ENCODE assay signal across 8 cellular contexts in genomic region chr19:15194938-15195337, GRCh38. TPM values are rescaled to one million over a fixed set of nuclear protein-coding genes. Genes with fewer than 3 reads are reported as not detected.
DNase-seq lines count a peak whose midpoint lies in the region; ATAC-seq and TF ChIP-seq lines count a peak whose summit lies in the region.

No MANE protein-coding gene starts in this region.

- H4K20me1 ChIP-seq in MM.1S (ENCODE audit: insufficient read depth, low read length) = no peaks in the 10 kb centered on the region

- peaks cover 76% of the 10 kb centered on the region for H3K27me3 Mint-ChIP-seq in CD4-positive, alpha-beta T cell
- H3K27me3 Mint-ChIP-seq in T-cell = peaks cover 51 to 68% of the 10 kb centered on the region in 2 donors
- peaks cover 15% of the 10 kb centered on the region for H3K27me3 Mint-ChIP-seq in glutamatergic neuron (ENCODE audit: unreplicated experiment)
- H3K27me3 Mint-ChIP-seq in progenitor cell of endocrine pancreas = no peaks in the 10 kb centered on the region

- no peak for DNase-seq in CD4-positive, alpha-beta T cell
- DNase-seq in T-cell (no peak), glutamatergic neuron (no peak), progenitor cell of endocrine pancreas (ENCODE audit: low spot score, unreplicated experiment) (no peak), Ammon's horn (ENCODE audit: low spot score) (no peak), SW480 (ENCODE audit: low spot score) (no peak), MM.1S (no peak)

- no peak overlapping the region for H3K9ac ChIP-seq in MM.1S (ENCODE audit: low read length)

- H3K79me2 ChIP-seq in MM.1S (ENCODE audit: low read length) = no peaks in the 10 kb centered on the region

- H3K4me1 ChIP-seq in MM.1S (ENCODE audit: low read length) = no peaks in the 10 kb centered on the region

- peak overlapping the region; percentile 27 for H3K4me3 Mint-ChIP-seq in CD4-positive, alpha-beta T cell
- H3K4me3 Mint-ChIP-seq in T-cell (peak overlapping the region; percentile 31 to 71 (median 34)), glutamatergic neuron (ENCODE audit: unreplicated experiment) (peak overlapping the region; percentile 75), progenitor cell of endocrine pancreas (ENCODE audit: low read depth) (peak overlapping the region; percentile 63)

- ATAC-seq in CD4-positive, alpha-beta T cell (ENCODE audit: poor library complexity) = no peak
- ATAC-seq in T-cell (replicated peaks in 1 of 4) (no peak), GM21576 (IDR thresholded peaks at IDR 0.05; ENCODE audit: unreplicated experiment) (no peak)

- H3K4me2 ChIP-seq in MM.1S (ENCODE audit: low read depth, low read length) = no peak overlapping the region

- H3K9me3 Mint-ChIP-seq in CD4-positive, alpha-beta T cell = no peaks in the 10 kb centered on the region
- H3K9me3 Mint-ChIP-seq in T-cell = no peaks in the 10 kb centered on the region
- peaks cover 14% of the 10 kb centered on the region for H3K9me3 Mint-ChIP-seq in glutamatergic neuron (ENCODE audit: unreplicated experiment)
- H3K9me3 Mint-ChIP-seq in progenitor cell of endocrine pancreas (ENCODE audit: low read depth) = no peaks in the 10 kb centered on the region

- no peak for TF ChIP-seq CTCF in CD4-positive, alpha-beta T cell (IDR thresholded peaks at IDR 0.05)
- TF ChIP-seq CTCF in glutamatergic neuron (IDR thresholded peaks at IDR 0.05; ENCODE audit: partially characterized antibody, unreplicated experiment) (no peak), progenitor cell of endocrine pancreas (IDR thresholded peaks at IDR 0.05; ENCODE audit: unreplicated experiment) (no peak), MM.1S (IDR thresholded peaks at IDR 0.05; ENCODE audit: low read length) (no peak)

- H3K27ac Mint-ChIP-seq in CD4-positive, alpha-beta T cell = no peak overlapping the region
- H3K27ac Mint-ChIP-seq in T-cell (no peak overlapping the region), glutamatergic neuron (ENCODE audit: unreplicated experiment) (peak overlapping the region; percentile 33), progenitor cell of endocrine pancreas (peak overlapping the region; percentile 83)

- H3K9me2 ChIP-seq in MM.1S (replicated peaks; ENCODE audit: insufficient read depth, low read length) = no peaks in the 10 kb centered on the region

- H3K4me3 ChIP-seq in MM.1S (ENCODE audit: low read length) = no peak overlapping the region

- no peak overlapping the region for H2AFZ ChIP-seq in MM.1S (ENCODE audit: low read length)

- intact Hi-C loops in CD4-positive, alpha-beta T cell (cut with DNase I, micrococcal nuclease) = no loop called here

- POLR2A ChIA-PET in CD4-positive, alpha-beta T cell (lab: Charles Lee) = no interaction called here
- POLR2A ChIA-PET in T-cell (lab: Charles Lee) = interaction anchor here in 1 of 2 donors (0.6 kb wide), 1 partner anchor 1072 kb away, joined by 3 read pairs; no protein-coding TSS in a partner anchor

- H3K27me3 ChIP-seq in CD4-positive, alpha-beta T cell (ENCODE audit: control insufficient read depth, insufficient read depth, low read length) = peaks cover 46% of the 10 kb centered on the region
- peaks cover 73% of the 10 kb centered on the region for H3K27me3 ChIP-seq in MM.1S (replicated peaks; ENCODE audit: insufficient read depth, low read length)

- H3F3A ChIP-seq in MM.1S (ENCODE audit: insufficient read depth, low read length) = no peaks in the 10 kb centered on the region

- H3K36me3 ChIP-seq in MM.1S (replicated peaks; ENCODE audit: insufficient read depth, low read length) = no peaks in the 10 kb centered on the region

- H3K4me1 Mint-ChIP-seq in CD4-positive, alpha-beta T cell (ENCODE audit: low read depth) = peaks cover 32% of the 10 kb centered on the region
- H3K4me1 Mint-ChIP-seq in T-cell = peaks cover 16 to 31% (median 22%) of the 10 kb centered on the region in 3 donors
- peaks cover 2% of the 10 kb centered on the region for H3K4me1 Mint-ChIP-seq in glutamatergic neuron (ENCODE audit: low read depth, unreplicated experiment)
- H3K4me1 Mint-ChIP-seq in progenitor cell of endocrine pancreas (ENCODE audit: low read depth) = peaks cover 26% of the 10 kb centered on the region

- H3K9me3 ChIP-seq in CD4-positive, alpha-beta T cell (ENCODE audit: control insufficient read depth, low read length) = no peaks in the 10 kb centered on the region
- no peaks in the 10 kb centered on the region for H3K9me3 ChIP-seq in MM.1S (replicated peaks; ENCODE audit: insufficient read depth, low read length)

- CTCF ChIA-PET in CD4-positive, alpha-beta T cell (lab: Charles Lee) = no interaction called here
- CTCF ChIA-PET in T-cell (lab: Charles Lee) = no interaction called here

- no peaks in the 10 kb centered on the region for H3K36me3 Mint-ChIP-seq in CD4-positive, alpha-beta T cell (ENCODE audit: low read depth)
- no peaks in the 10 kb centered on the region for H3K36me3 Mint-ChIP-seq in T-cell
- no peaks in the 10 kb centered on the region for H3K36me3 Mint-ChIP-seq in glutamatergic neuron (ENCODE audit: unreplicated experiment)
- H3K36me3 Mint-ChIP-seq in progenitor cell of endocrine pancreas (ENCODE audit: insufficient read depth) = peaks cover 19% of the 10 kb centered on the region

- no peak overlapping the region for H3K27ac ChIP-seq in CD4-positive, alpha-beta T cell (ENCODE audit: low read depth, low read length)
- H3K27ac ChIP-seq in MM.1S (ENCODE audit: low read length) = no peak overlapping the region

RNA-seq across cellular contexts. Expression of gene NOTCH3, which starts 5.9 kb away (rescaled TPM):
- not detected for total RNA-seq in CD4-positive, alpha-beta T cell
- under 1 TPM in 4 of 5 donors, not detected in 1; 0.16 to 0.85 (median 0.48) TPM for total RNA-seq in T-cell
- total RNA-seq in glutamatergic neuron (ENCODE audit: unreplicated experiment) = 3.6 TPM
- total RNA-seq in progenitor cell of endocrine pancreas = 201 and 203 TPM in 2 replicates

RNA-seq across cellular contexts. Expression of gene EPHX3, which starts 37.3 kb away (rescaled TPM):
- total RNA-seq in CD4-positive, alpha-beta T cell = not detected
- total RNA-seq in T-cell (under 1 TPM in 1 of 5 donors, not detected in 4; 0.23 TPM), glutamatergic neuron (ENCODE audit: unreplicated experiment) (0.61 TPM), progenitor cell of endocrine pancreas (7.1 and 7.8 TPM in 2 replicates)

Comparison
In these comparisons a context has a peak if more than half of its experiments do, and no peak if none do; other contexts are left out.
1. H3K27ac Mint-ChIP-seq: peak in glutamatergic neuron (single experiment) and progenitor cell of endocrine pancreas (single experiment); none in CD4-positive, alpha-beta T cell (single experiment) and T-cell (0 of 2).
2. RNA of gene NOTCH3, which starts 5.9 kb away (total RNA-seq): 201 to 203 TPM in progenitor cell of endocrine pancreas; 3.6 TPM in glutamatergic neuron (single experiment), 0.16 to 0.85 TPM in T-cell and not detected in CD4-positive, alpha-beta T cell; every median in the first group is over 10 times any median in the second.
3. Peak in every context shown above with its lines, with median percentiles within 50 percentile points of each other: H3K4me3 Mint-ChIP-seq.